Comparison of ENCODE assay signal across 31 cellular contexts in genomic region chr22:49703391-49703926, GRCh38.
"Had no signal": no experiment of that assay in that cellular context is flagged by ENCODE, and none has a peak within 500 bp of the region (broad histone marks: within the 10 kb centered on the region; RNA-seq: fewer than 3 reads in every experiment).

No MANE protein-coding gene starts in this region.

- H3K4me3 ChIP-seq: Peyer's patch, SJSA1 had no signal

- H3K4me2 ChIP-seq: KMS-11, SK-N-SH had no signal

- H3K4me3 Mint-ChIP-seq: activated CD4-positive, alpha-beta T cell treated with anti-CD3 and anti-CD28 coated beads, Interleukin-2, amount 10 ng/mL, durations not matched to agents 24 days and 14 days; activated CD8-positive, alpha-beta T cell treated with anti-CD3 and anti-CD28 coated beads for 36 hours; activated naive CD4-positive, alpha-beta T cell treated with anti-CD3 and anti-CD28 coated beads, Interleukin-2, amount 10 ng/mL, durations not matched to agents 7 days and 5 days; activated naive CD8-positive, alpha-beta T cell; activated naive CD8-positive, alpha-beta T cell treated with anti-CD3 and anti-CD28 coated beads, Interleukin-2, amount 50 U/mL, for 24 hours; T-helper 1 cell treated with Interleukin-12 subunit alpha and Interleukin-12 subunit beta and Interleukin-4 antibody, amounts not matched to agents 30 μg/mL and 1 μg/mL, for 36 hours; T-helper 2 cell treated with Interferon-gamma antibody and Interleukin-4, amounts not matched to agents 5 μg/mL and 100 μg/mL, for 36 hours had no signal

- H3K9me3 Mint-ChIP-seq: activated CD4-positive, alpha-beta T cell treated with anti-CD3 and anti-CD28 coated beads, Interleukin-2, amount 10 ng/mL, durations not matched to agents 24 days and 14 days had no signal

- H3K4me1 Mint-ChIP-seq: activated CD4-positive, alpha-beta T cell treated with anti-CD3 and anti-CD28 coated beads, Interleukin-2, amount 10 ng/mL, durations not matched to agents 24 days and 14 days; activated naive CD4-positive, alpha-beta T cell treated with anti-CD3 and anti-CD28 coated beads, Interleukin-2, amount 10 ng/mL, durations not matched to agents 7 days and 5 days had no signal

- H3K36me3 Mint-ChIP-seq: activated naive CD4-positive, alpha-beta T cell treated with anti-CD3 and anti-CD28 coated beads, Interleukin-2, amount 10 ng/mL, durations not matched to agents 7 days and 5 days; brain had no signal

- H3K4me1 ChIP-seq: Peyer's patch, SJSA1 had no signal

- H3K27ac Mint-ChIP-seq: activated CD4-positive, alpha-beta T cell treated with anti-CD3 and anti-CD28 coated beads, Interleukin-2, amount 10 ng/mL, durations not matched to agents 24 days and 14 days; activated CD8-positive, alpha-beta T cell treated with anti-CD3 and anti-CD28 coated beads for 36 hours; activated naive CD4-positive, alpha-beta T cell treated with anti-CD3 and anti-CD28 coated beads, Interleukin-2, amount 10 ng/mL, durations not matched to agents 7 days and 5 days; activated naive CD8-positive, alpha-beta T cell; activated naive CD8-positive, alpha-beta T cell treated with anti-CD3 and anti-CD28 coated beads, Interleukin-2, amount 50 U/mL, for 24 hours; activated T-helper 2 cell treated with anti-CD3 and anti-CD28 coated beads, Interferon-gamma antibody, Interleukin-2, Interleukin-4, amounts not matched to agents 10 μg/mL and 5 μg/mL and 100 μg/mL, durations not matched to agents 14 hours and 24 hours and 36 hours; T-helper 1 cell treated with Interleukin-12 subunit alpha and Interleukin-12 subunit beta and Interleukin-4 antibody, amounts not matched to agents 30 μg/mL and 1 μg/mL, for 36 hours; T-helper 2 cell treated with Interferon-gamma antibody and Interleukin-4, amounts not matched to agents 5 μg/mL and 100 μg/mL, for 36 hours had no signal

- H3K36me3 ChIP-seq: Peyer's patch, SJSA1 had no signal

- ATAC-seq: activated CD8-positive, alpha-beta T cell treated with anti-CD3 and anti-CD28 coated beads for 36 hours; activated naive CD8-positive, alpha-beta T cell treated with anti-CD3 and anti-CD28 coated beads, Interleukin-2, amount 50 U/mL, for 24 hours; PC-3 had no signal

- DNase-seq: activated CD4-positive, alpha-beta T cell treated with anti-CD3 and anti-CD28 coated beads, Interleukin-2, amount 10 ng/mL, durations not matched to agents 24 days and 14 days; activated CD4-positive, alpha-beta T cell treated with anti-CD3 and anti-CD28 coated beads, Interleukin-2, amount 50 U/mL, for 4 hours; activated CD8-positive, alpha-beta T cell treated with anti-CD3 and anti-CD28 coated beads for 36 hours; activated naive CD4-positive, alpha-beta T cell treated with anti-CD3 and anti-CD28 coated beads, Interleukin-2, amount 10 ng/mL, durations not matched to agents 7 days and 5 days; activated naive CD8-positive, alpha-beta T cell treated with anti-CD3 and anti-CD28 coated beads, Interleukin-2, amount 50 U/mL, for 24 hours; activated T-cell treated with anti-CD3 and anti-CD28 coated beads, Interleukin-2, amount 50 U/mL, for 1 hour; anterior cingulate cortex; caudate nucleus; MM.1S; MV-4-11; NCI-H1092; NCI-H1436 treated with DMSO at 0.1 percent for 48 hours; NCI-H1694 treated with DMSO at 0.1 percent for 48 hours; NCI-H2029; NCI-H2171; NCI-H510A; NCI-H526; NCI-H748 treated with DMSO at 0.1 percent for 48 hours; NK-92 treated with Interleukin-12 subunit alpha and Interleukin-12 subunit beta, amount 100 ng/mL, for 24 hours; PC-3; Peyer's patch; RPMI8226; SHP77 treated with DMSO at 0.1 percent for 48 hours; SK-N-SH had no signal

- H3K27ac ChIP-seq: KMS-11, Peyer's patch, SJSA1 had no signal

- H3K27me3 ChIP-seq: Peyer's patch, SJSA1 had no signal

- H3K9me3 ChIP-seq: SK-N-SH had no signal
